Comparison of ENCODE assay signal across 2 cellular contexts in the genomic region with DNA sequence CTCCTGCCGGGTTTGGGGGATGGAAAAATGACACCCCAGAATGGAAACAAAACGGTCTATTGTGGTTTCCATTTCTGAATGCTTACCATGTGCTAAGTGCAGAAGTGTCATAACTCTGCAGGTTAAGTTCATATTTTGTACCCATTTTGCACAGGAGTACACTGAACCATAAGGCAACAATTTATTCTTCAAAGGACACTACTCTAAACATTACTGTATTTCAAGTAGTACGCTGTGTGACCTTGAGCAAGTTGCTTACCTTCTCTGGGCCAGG.
A peak's percentile ranks its signal among the peaks of the same experiment; 100 is the strongest.
TF ChIP-seq lines count a peak whose summit lies in the region.

No MANE protein-coding gene starts in this region.

TF ChIP-seq in HEK293, 187 proteins besides CTCF, POLR2A, EP300 and RAD21:
- TF ChIP-seq, protein P1, sequence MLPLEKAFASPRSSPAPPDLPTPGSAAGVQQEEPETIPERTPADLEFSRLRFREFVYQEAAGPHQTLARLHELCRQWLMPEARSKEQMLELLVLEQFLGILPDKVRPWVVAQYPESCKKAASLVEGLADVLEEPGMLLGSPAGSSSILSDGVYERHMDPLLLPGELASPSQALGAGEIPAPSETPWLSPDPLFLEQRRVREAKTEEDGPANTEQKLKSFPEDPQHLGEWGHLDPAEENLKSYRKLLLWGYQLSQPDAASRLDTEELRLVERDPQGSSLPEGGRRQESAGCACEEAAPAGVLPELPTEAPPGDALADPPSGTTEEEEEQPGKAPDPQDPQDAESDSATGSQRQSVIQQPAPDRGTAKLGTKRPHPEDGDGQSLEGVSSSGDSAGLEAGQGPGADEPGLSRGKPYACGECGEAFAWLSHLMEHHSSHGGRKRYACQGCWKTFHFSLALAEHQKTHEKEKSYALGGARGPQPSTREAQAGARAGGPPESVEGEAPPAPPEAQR (tag by site-specific recombination; IDR thresholded peaks at IDR 0.05) = no peak
- no peak for TF ChIP-seq ZNF785 (tag by site-specific recombination; IDR thresholded peaks at IDR 0.05)
- no peak for TF ChIP-seq ZSCAN16 (tag by site-specific recombination; IDR thresholded peaks at IDR 0.05)
- TF ChIP-seq ZNF768 (tag by site-specific recombination; IDR thresholded peaks at IDR 0.05) = peak; percentile 86; the same call in 1 of the 2 replicates

TF ChIP-seq in K562, 482 proteins besides CTCF, POLR2A, EP300 and RAD21:
- TF ChIP-seq ZBED1 (IDR thresholded peaks at IDR 0.05) = no peak
- TF ChIP-seq CHD4 (IDR thresholded peaks at IDR 0.05; ENCODE audit: insufficient read depth, insufficient replicate concordance, low read depth, low read length, poor library complexity, severe bottlenecking) = peak; percentile 79
- TF ChIP-seq ZFP36 (IDR thresholded peaks at IDR 0.05; ENCODE audit: low read depth, low read length, partially characterized antibody) = peak; percentile 92
- peak; percentile 95 for TF ChIP-seq RBM25 (IDR thresholded peaks at IDR 0.05; ENCODE audit: low read depth, low read length, severe bottlenecking)
- 0 out of 2 replicates have a peak, but pooled peaks have one; percentile 27 for TF ChIP-seq FOXM1 (IDR thresholded peaks at IDR 0.05; ENCODE audit: low read depth)
- no peak for TF ChIP-seq FOXM1 (CRISPR knock-in tag; IDR thresholded peaks at IDR 0.05; ENCODE audit: low read depth)
- no peak for TF ChIP-seq ZNF584 (CRISPR knock-in tag; IDR thresholded peaks at IDR 0.05; ENCODE audit: low read depth)
- TF ChIP-seq RCOR1 (IDR thresholded peaks at IDR 0.05; ENCODE audit: borderline replicate concordance in 1 of 2, low read depth in 2 of 2, low read length in 2 of 2) = peak in 1 of 2 experiments; percentile 64; a peak in 2 of 4 replicates
- TF ChIP-seq KDM1A (IDR thresholded peaks at IDR 0.05) = peak; percentile 88 to 95; a peak in 3 of 4 replicates
- TF ChIP-seq HDAC1 (IDR thresholded peaks at IDR 0.05) = peak in 1 of 2 experiments; percentile 77; a peak in 1 of 4 replicates
- TF ChIP-seq EZH2 (IDR thresholded peaks at IDR 0.05; ENCODE audit: borderline replicate concordance, low read depth, low read length) = no peak
- TF ChIP-seq HDAC2 (IDR thresholded peaks at IDR 0.05) = peak; percentile 92
- no peak for TF ChIP-seq GABPB1 (CRISPR knock-in tag; IDR thresholded peaks at IDR 0.05)
- TF ChIP-seq TCF7 (IDR thresholded peaks at IDR 0.05; ENCODE audit: borderline replicate concordance) = no peak
- TF ChIP-seq ADNP (tag; IDR thresholded peaks at IDR 0.05) = peak; percentile 85; the same call in 1 of the 2 replicates
